Comparison of ENCODE assay signal across 1 cellular context in the genomic region with DNA sequence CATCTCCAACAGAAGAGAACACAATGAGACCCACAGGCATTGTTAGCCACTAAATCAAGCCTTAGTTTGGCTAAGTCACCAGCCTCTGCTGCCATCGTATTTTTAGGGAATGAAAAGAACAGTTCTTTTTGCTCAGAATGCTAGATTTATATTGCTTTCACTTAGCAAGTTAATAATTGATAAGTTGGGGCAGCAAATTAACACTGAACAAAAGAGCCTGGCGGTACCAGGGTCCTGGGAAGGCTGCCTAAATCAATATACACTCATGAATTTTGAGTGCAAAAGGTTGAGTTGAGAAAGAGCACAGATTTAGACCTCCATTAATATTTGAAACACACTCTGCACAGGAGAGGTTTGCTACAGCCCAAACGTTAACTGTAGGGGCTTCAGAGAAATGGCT.
TF ChIP-seq lines count a peak whose summit lies in the region.

No MANE protein-coding gene starts in this region.

TF ChIP-seq in HepG2, 621 proteins besides CTCF, POLR2A, EP300 and RAD21 (continued from another document):
- TF ChIP-seq, protein P1, sequence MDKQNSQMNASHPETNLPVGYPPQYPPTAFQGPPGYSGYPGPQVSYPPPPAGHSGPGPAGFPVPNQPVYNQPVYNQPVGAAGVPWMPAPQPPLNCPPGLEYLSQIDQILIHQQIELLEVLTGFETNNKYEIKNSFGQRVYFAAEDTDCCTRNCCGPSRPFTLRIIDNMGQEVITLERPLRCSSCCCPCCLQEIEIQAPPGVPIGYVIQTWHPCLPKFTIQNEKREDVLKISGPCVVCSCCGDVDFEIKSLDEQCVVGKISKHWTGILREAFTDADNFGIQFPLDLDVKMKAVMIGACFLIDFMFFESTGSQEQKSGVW (CRISPR knock-in tag; IDR thresholded peaks at IDR 0.05; ENCODE audit: borderline replicate concordance): no peak
- TF ChIP-seq HMG20A (CRISPR knock-in tag; IDR thresholded peaks at IDR 0.05; ENCODE audit: borderline replicate concordance) (peak; percentile 84; the same call in 1 of the 2 replicates), TCF7 (IDR thresholded peaks at IDR 0.05; ENCODE audit: low read depth) (peak; percentile 61), CCDC6 (CRISPR knock-in tag; IDR thresholded peaks at IDR 0.05) (no peak), CEBPG (CRISPR knock-in tag; IDR thresholded peaks at IDR 0.05) (peak; percentile 70; the same call in 1 of the 2 replicates), ZSCAN29 (CRISPR knock-in tag; conservative IDR thresholded peaks at IDR 0.05) (0 out of 2 replicates have a peak, but pooled peaks have one; percentile 34), MIXL1 (CRISPR knock-in tag; IDR thresholded peaks at IDR 0.05) (peak; percentile 84), ZNF512B (CRISPR knock-in tag; IDR thresholded peaks at IDR 0.05; ENCODE audit: borderline replicate concordance) (no peak), PPARG (CRISPR knock-in tag; conservative IDR thresholded peaks at IDR 0.05) (peak; percentile 44; the same call in 1 of the 2 replicates), TOE1 (CRISPR knock-in tag; IDR thresholded peaks at IDR 0.05) (0 out of 2 replicates have a peak, but pooled peaks have one; percentile 51), SMC3 (IDR thresholded peaks at IDR 0.05; ENCODE audit: low read length) (0 out of 2 replicates have a peak, but pooled peaks have one; percentile 3), PHF21A (CRISPR knock-in tag; IDR thresholded peaks at IDR 0.05) (peak; percentile 87), NCOR1 (IDR thresholded peaks at IDR 0.05; ENCODE audit: borderline replicate concordance, low read length) (peak; percentile 95; the same call in 1 of the 2 replicates), SOX6 (IDR thresholded peaks at IDR 0.05) (no peak), SOX6 (CRISPR knock-in tag; IDR thresholded peaks at IDR 0.05) (peak; percentile 94), BRCA1 (CRISPR knock-in tag; IDR thresholded peaks at IDR 0.05) (no peak), ZNF124 (CRISPR knock-in tag; IDR thresholded peaks at IDR 0.05) (peak; percentile 42; the same call in 1 of the 2 replicates), CREM (IDR thresholded peaks at IDR 0.05) (peak; percentile 50; the same call in 1 of the 2 replicates), CREM (CRISPR knock-in tag; IDR thresholded peaks at IDR 0.05) (no peak), ONECUT2 (CRISPR knock-in tag; IDR thresholded peaks at IDR 0.05) (peak; percentile 82)
- TF ChIP-seq, protein P2, sequence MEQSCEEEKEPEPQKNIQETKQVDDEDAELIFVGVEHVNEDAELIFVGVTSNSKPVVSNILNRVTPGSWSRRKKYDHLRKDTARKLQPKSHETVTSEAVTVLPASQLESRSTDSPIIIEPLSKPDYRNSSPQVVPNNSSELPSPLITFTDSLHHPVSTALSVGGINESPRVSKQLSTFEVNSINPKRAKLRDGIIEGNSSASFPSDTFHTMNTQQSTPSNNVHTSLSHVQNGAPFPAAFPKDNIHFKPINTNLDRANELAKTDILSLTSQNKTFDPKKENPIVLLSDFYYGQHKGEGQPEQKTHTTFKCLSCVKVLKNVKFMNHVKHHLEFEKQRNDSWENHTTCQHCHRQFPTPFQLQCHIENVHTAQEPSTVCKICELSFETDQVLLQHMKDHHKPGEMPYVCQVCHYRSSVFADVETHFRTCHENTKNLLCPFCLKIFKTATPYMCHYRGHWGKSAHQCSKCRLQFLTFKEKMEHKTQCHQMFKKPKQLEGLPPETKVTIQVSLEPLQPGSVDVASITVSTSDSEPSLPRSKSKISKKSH (CRISPR knock-in tag; IDR thresholded peaks at IDR 0.05; ENCODE audit: borderline replicate concordance): no peak
